Comparison of ENCODE assay signal across 8 cellular contexts in genomic region chr16:526181-527014, GRCh38. TPM values are rescaled to one million over a fixed set of nuclear protein-coding genes. Genes with fewer than 3 reads are reported as not detected.
DNase-seq lines count a peak whose midpoint lies in the region; ATAC-seq and TF ChIP-seq lines count a peak whose summit lies in the region.

No MANE protein-coding gene starts in this region.

- no peak for TF ChIP-seq POLR2A in heart left ventricle (IDR thresholded peaks at IDR 0.05)

- no peaks in the 10 kb centered on the region for H3K36me3 ChIP-seq in ES-I3 (ENCODE audit: insufficient read depth, low read length)
- peaks cover 0 to 4% (median 0%) of the 10 kb centered on the region in 9 donors for H3K36me3 ChIP-seq in heart left ventricle

- H3K9ac ChIP-seq in ES-I3 (ENCODE audit: low read depth, low read length) = peak overlapping the region; percentile 67

- ATAC-seq in heart left ventricle (peak; percentile 26 to 52 (median 34)), GM18907 (IDR thresholded peaks at IDR 0.05; ENCODE audit: unreplicated experiment) (no peak), HG03439 (IDR thresholded peaks at IDR 0.05; ENCODE audit: unreplicated experiment) (no peak)

- peak overlapping the region; percentile 89 to 100 (median 98) for H3K27ac ChIP-seq in heart left ventricle

- no peaks in the 10 kb centered on the region for H3K9me3 ChIP-seq in ES-I3 (ENCODE audit: control insufficient read depth, insufficient read depth, low read length)
- H3K9me3 ChIP-seq in heart left ventricle = no peaks in the 10 kb centered on the region

- H3K27me3 Mint-ChIP-seq in activated naive CD4-positive, alpha-beta T cell treated with anti-CD3 and anti-CD28 coated beads, Interleukin-2, amount 10 ng/mL, durations not matched to agents 7 days and 5 days = no peaks in the 10 kb centered on the region
- H3K27me3 Mint-ChIP-seq in progenitor cell of endocrine pancreas = no peaks in the 10 kb centered on the region

- no peak for DNase-seq in activated naive CD4-positive, alpha-beta T cell treated with anti-CD3 and anti-CD28 coated beads, Interleukin-2, amount 10 ng/mL, durations not matched to agents 7 days and 5 days
- DNase-seq in heart left ventricle (peak in 4 of 5 donors; percentile 55 to 82 (median 76)), progenitor cell of endocrine pancreas (ENCODE audit: low spot score, unreplicated experiment) (peak; percentile 35), UCSD-AML1 (lab: John Stamatoyannopoulos, UW; ENCODE audit: unreplicated experiment) (no peak)

- H3K4me3 Mint-ChIP-seq in activated naive CD4-positive, alpha-beta T cell treated with anti-CD3 and anti-CD28 coated beads, Interleukin-2, amount 10 ng/mL, durations not matched to agents 7 days and 5 days = peak overlapping the region; percentile 78
- H3K4me3 Mint-ChIP-seq in progenitor cell of endocrine pancreas (ENCODE audit: low read depth) = peak overlapping the region; percentile 81

- TF ChIP-seq CTCF in heart left ventricle (IDR thresholded peaks at IDR 0.05) (no peak), progenitor cell of endocrine pancreas (IDR thresholded peaks at IDR 0.05; ENCODE audit: unreplicated experiment) (no peak)

- CTCF ChIA-PET in activated naive CD4-positive, alpha-beta T cell treated with anti-CD3 and anti-CD28 coated beads, Interleukin-2, amount 10 ng/mL, durations not matched to agents 7 days and 5 days (lab: Charles Lee) = interaction anchor here (1.2 to 2.0 kb wide), 2 partner anchors 41 to 110 kb away, joined by 3 to 4 read pairs; partner anchors contain the start of gene NHLRC4

- WGBS in heart left ventricle, 4 donors = 3 to 6% (median 6%) methylated on average over 21 to 26 of the region's 26 CpGs

- H3K4me3 ChIP-seq in heart left ventricle = peak overlapping the region; percentile 58 to 94 (median 76)

- peak overlapping the region; percentile 93 for H3K27ac Mint-ChIP-seq in activated naive CD4-positive, alpha-beta T cell treated with anti-CD3 and anti-CD28 coated beads, Interleukin-2, amount 10 ng/mL, durations not matched to agents 7 days and 5 days
- H3K27ac Mint-ChIP-seq in progenitor cell of endocrine pancreas = peak overlapping the region; percentile 85

- TF ChIP-seq RAD21 in Ishikawa (IDR thresholded peaks at IDR 0.05; ENCODE audit: low read depth) = no peak

- TF ChIP-seq EP300 in Ishikawa (IDR thresholded peaks at IDR 0.05; ENCODE audit: borderline replicate concordance) = no peak

- H3K4me1 ChIP-seq in ES-I3 (ENCODE audit: insufficient read depth, low read length) (peaks cover 17% of the 10 kb centered on the region; the same call in 1 of the 2 replicates), heart left ventricle (peaks cover 11 to 53% (median 37%) of the 10 kb centered on the region in 12 donors)

- peaks cover 7% of the 10 kb centered on the region for H3K36me3 Mint-ChIP-seq in activated naive CD4-positive, alpha-beta T cell treated with anti-CD3 and anti-CD28 coated beads, Interleukin-2, amount 10 ng/mL, durations not matched to agents 7 days and 5 days
- H3K36me3 Mint-ChIP-seq in progenitor cell of endocrine pancreas (ENCODE audit: insufficient read depth) = peaks cover 2% of the 10 kb centered on the region

- H3K9me3 Mint-ChIP-seq in activated naive CD4-positive, alpha-beta T cell treated with anti-CD3 and anti-CD28 coated beads, Interleukin-2, amount 10 ng/mL, durations not matched to agents 7 days and 5 days = no peaks in the 10 kb centered on the region
- H3K9me3 Mint-ChIP-seq in progenitor cell of endocrine pancreas (ENCODE audit: low read depth) = no peaks in the 10 kb centered on the region

- H3K4me1 Mint-ChIP-seq in activated naive CD4-positive, alpha-beta T cell treated with anti-CD3 and anti-CD28 coated beads, Interleukin-2, amount 10 ng/mL, durations not matched to agents 7 days and 5 days = peaks cover 44% of the 10 kb centered on the region
- H3K4me1 Mint-ChIP-seq in progenitor cell of endocrine pancreas (ENCODE audit: low read depth) = peaks cover 15% of the 10 kb centered on the region

- intact Hi-C loops in heart left ventricle (cut with DNase I) = loop anchor here in 1 of 10 donors (1.0 to 10.0 kb wide), 2 partner anchors 43 to 102 kb away; partner anchors contain the start of genes PIGQ and RAB11FIP3

- H3K27me3 ChIP-seq in heart left ventricle = no peaks in the 10 kb centered on the region

TF ChIP-seq in Ishikawa, 13 proteins besides CTCF, POLR2A, EP300 and RAD21:
- TF ChIP-seq MAX (IDR thresholded peaks at IDR 0.05) (peak; percentile 34), ZBTB7A (IDR thresholded peaks at IDR 0.05; ENCODE audit: low read depth) (no peak), USF1 (IDR thresholded peaks at IDR 0.05) (no peak)

RNA-seq across cellular contexts. Expression of gene CAPN15, which starts 1.1 kb away (rescaled TPM):
- total RNA-seq in heart left ventricle (10 to 100 TPM; 12.0 to 35.5 (median 20.0) TPM), progenitor cell of endocrine pancreas (53.9 and 57.4 TPM in 2 replicates)
- 10 to 100 TPM; 20.8 to 26.0 TPM for polyA plus RNA-seq in heart left ventricle

RNA-seq across cellular contexts. Expression of gene PRR35, which starts 33.8 kb away (rescaled TPM):
- not detected for total RNA-seq in heart left ventricle
- polyA plus RNA-seq in heart left ventricle = not detected
- not detected in 2 replicates for total RNA-seq in progenitor cell of endocrine pancreas

RNA-seq across cellular contexts. Expression of gene NHLRC4, which starts 40.4 kb away (rescaled TPM):
- total RNA-seq in heart left ventricle = under 1 TPM in 8 of 9 donors, not detected in 1; 0.23 to 0.86 (median 0.56) TPM
- under 1 TPM; 0.46 to 0.50 TPM for polyA plus RNA-seq in heart left ventricle
- 0.51 and 1.4 TPM in 2 replicates for total RNA-seq in progenitor cell of endocrine pancreas

RNA-seq across cellular contexts. Expression of gene PIGQ, which starts 43.4 kb away (rescaled TPM):
- 10 to 100 TPM; 16.4 to 39.5 (median 22.0) TPM for total RNA-seq in heart left ventricle
- polyA plus RNA-seq in heart left ventricle = 10 to 100 TPM; 21.8 to 35.8 TPM
- total RNA-seq in progenitor cell of endocrine pancreas = 109 TPM in 2 replicates

Comparison
In these comparisons a context has a peak if more than half of its experiments do, and no peak if none do; other contexts are left out.
1. DNase-seq: peak in heart left ventricle (4 of 5) and progenitor cell of endocrine pancreas (single experiment); none in activated naive CD4-positive, alpha-beta T cell treated with anti-CD3 and anti-CD28 coated beads, Interleukin-2, amount 10 ng/mL, durations not matched to agents 7 days and 5 days (single experiment) and UCSD-AML1 (single experiment).
2. ATAC-seq: peak in heart left ventricle (4 of 4); none in GM18907 (single experiment) and HG03439 (single experiment).